Comparison of ENCODE assay signal across 10 cellular contexts in genomic region chr14:66944872-66945271, GRCh38.
DNase-seq lines count a peak whose midpoint lies in the region; FAIRE-seq and TF ChIP-seq lines count a peak whose summit lies in the region.
"Had no signal": no experiment of that assay in that cellular context is flagged by ENCODE, and none has a peak within 500 bp of the region (broad histone marks: within the 10 kb centered on the region; RNA-seq: fewer than 3 reads in every experiment).

No MANE protein-coding gene starts in this region.

- H3K36me3 ChIP-seq in uterus, result no peaks in the 10 kb centered on the region
- peaks cover 7 to 29% of the 10 kb centered on the region in 2 donors for H3K36me3 ChIP-seq in kidney (ENCODE audit: control insufficient read depth in 1 of 2, insufficient read depth in 2 of 2, low read length in 2 of 2)

- no peaks in the 10 kb centered on the region for H3K4me1 ChIP-seq in uterus
- H3K4me1 ChIP-seq in kidney (ENCODE audit: control insufficient read depth in 1 of 2, insufficient read depth in 1 of 2, low read depth in 1 of 2, low read length in 2 of 2), result no peaks in the 10 kb centered on the region

- H3K27ac ChIP-seq in uterus (no peak overlapping the region), kidney (ENCODE audit: low read depth in 2 of 2, low read length in 2 of 2) (no peak overlapping the region)
- H3K27ac ChIP-seq: dorsolateral prefrontal cortex had no signal

- intact Hi-C loops in uterus (cut with DNase I; ENCODE audit: low total_unique reads) (no loop called here), kidney (cut with DNase I) (no loop called here)

- no peak for TF ChIP-seq POLR2A in uterus (IDR thresholded peaks at IDR 0.05)

- FAIRE-seq in kidney (lab: Jason Lieb, UNC), result no peak

- peak; percentile 3 for DNase-seq in stimulated activated CD4-positive, alpha-beta T cell treated with anti-CD3 and anti-CD28 coated beads, Interleukin-15, amount 100 ng/mL, for 24 hours
- no peak for DNase-seq in stimulated activated CD4-positive, alpha-beta T cell treated with anti-CD3 and anti-CD28 coated beads, Interleukin-4, amount 100 ng/mL, for 4 hours
- peak; percentile 44 for DNase-seq in RPMI7951 (ENCODE audit: low read depth)
- DNase-seq in fibroblast of peridontal ligament (ENCODE audit: extremely low read depth), result peak; percentile 44
- DNase-seq in stromal cell of bone marrow (ENCODE audit: low read depth), result peak; percentile 19
- no peak for DNase-seq in uterus
- no peak for DNase-seq in kidney
- DNase-seq in putamen (ENCODE audit: low spot score), result no peak
- DNase-seq: dorsolateral prefrontal cortex, Right ventricle myocardium superior had no signal

- no peaks in the 10 kb centered on the region for H3K27me3 ChIP-seq in uterus
- H3K27me3 ChIP-seq: dorsolateral prefrontal cortex had no signal

- no peak overlapping the region for H3K9ac ChIP-seq in kidney (ENCODE audit: low read length in 2 of 2)

- H3K9me3 ChIP-seq in uterus (peaks cover 6 to 56% of the 10 kb centered on the region in 2 donors), kidney (ENCODE audit: control insufficient read depth in 1 of 2, low read length in 2 of 2) (peaks cover 16 to 27% of the 10 kb centered on the region in 2 donors)

- no peak for TF ChIP-seq CTCF in uterus (IDR thresholded peaks at IDR 0.05)
- TF ChIP-seq CTCF in kidney (IDR thresholded peaks at IDR 0.05; ENCODE audit: borderline replicate concordance, extremely low read depth, insufficient read depth), result no peak

- H3K4me3 ChIP-seq in uterus (no peak overlapping the region), kidney (ENCODE audit: low read length in 2 of 2) (peak overlapping the region in 1 of 2 donors; percentile 10)
- H3K4me3 ChIP-seq: dorsolateral prefrontal cortex had no signal

Comparison
In these comparisons a context has a peak if more than half of its experiments do, and no peak if none do; other contexts are left out.
1. DNase-seq: peak in stimulated activated CD4-positive, alpha-beta T cell treated with anti-CD3 and anti-CD28 coated beads, Interleukin-15, amount 100 ng/mL, for 24 hours (single experiment), RPMI7951 (single experiment), fibroblast of peridontal ligament (single experiment) and stromal cell of bone marrow (single experiment); none in stimulated activated CD4-positive, alpha-beta T cell treated with anti-CD3 and anti-CD28 coated beads, Interleukin-4, amount 100 ng/mL, for 4 hours (0 of 2), uterus (0 of 2), kidney (single experiment) and putamen (single experiment).